ENCODE assay signal across 8 cellular contexts in genomic region chr3:49930241-49930690, GRCh38. TPM values are rescaled to one million over a fixed set of nuclear protein-coding genes. Genes with fewer than 3 reads are reported as not detected.
DNase-seq lines count a peak whose midpoint lies in the region; ATAC-seq, FAIRE-seq and TF ChIP-seq lines count a peak whose summit lies in the region.

No MANE protein-coding gene starts in this region.

- WGBS in IMR-90 (ENCODE audit: extremely low coverage in 2 of 2, insufficient read length in 1 of 2), 2 experiments, result 20% methylated on average over 1 of the region's 15 CpGs; no CpG with 5 or more reads in 1 of the 2 experiments

- CTCF ChIA-PET in IMR-90 (lab: Yijun Ruan, JAX), result interaction anchor here (0.5 to 0.8 kb wide), 2 partner anchors 9 to 29 kb away, joined by 3 to 9 read pairs; no protein-coding TSS in a partner anchor

- peak overlapping the region; percentile 77 for H3K27ac Mint-ChIP-seq in activated naive CD8-positive, alpha-beta T cell treated with anti-CD3 and anti-CD28 coated beads, Interleukin-2, amount 10 ng/mL, durations not matched to agents 7 days and 5 days
- peak overlapping the region; percentile 96 for H3K27ac Mint-ChIP-seq in stimulated activated naive CD8-positive, alpha-beta T cell treated with anti-CD3 and anti-CD28 coated beads, Interleukin-15, amount 100 ng/mL, for 72 hours

- H3K4ac ChIP-seq in IMR-90 (ENCODE audit: low read depth, low read length), result peak overlapping the region; percentile 94

- H2BK5ac ChIP-seq in IMR-90 (ENCODE audit: low read depth, low read length, poor library complexity, severe bottlenecking), result peak overlapping the region; percentile 51

- no peak for ATAC-seq in IMR-90 (ENCODE audit: low read depth)
- no peak for ATAC-seq in activated naive CD8-positive, alpha-beta T cell treated with anti-CD3 and anti-CD28 coated beads, Interleukin-2, amount 10 ng/mL, durations not matched to agents 7 days and 5 days (ENCODE audit: low read depth)
- ATAC-seq in stimulated activated naive CD8-positive, alpha-beta T cell treated with anti-CD3 and anti-CD28 coated beads, Interleukin-15, amount 100 ng/mL, for 72 hours, result no peak

- H3K56ac ChIP-seq in IMR-90 (ENCODE audit: extremely low read depth, insufficient read depth, low read length), result peak overlapping the region; percentile 80

- in situ Hi-C loops in IMR-90 (cut with MboI; ENCODE audit: low sequenced_read_pairs), result no loop called here

- TF ChIP-seq RAD21 in IMR-90 (IDR thresholded peaks at IDR 0.05; ENCODE audit: low read length), result no peak

- peaks cover 17% of the 10 kb centered on the region for H3K79me2 ChIP-seq in keratinocyte (ENCODE audit: control insufficient read depth, insufficient read depth, low read length)

- H2AK9ac ChIP-seq in IMR-90 (replicated peaks; ENCODE audit: low read depth, low read length, poor library complexity), result peak overlapping the region; percentile 83

- H3K4me1 ChIP-seq in IMR-90 (ENCODE audit: control insufficient read depth, insufficient read depth, low read length) (peaks cover 5% of the 10 kb centered on the region), keratinocyte (ENCODE audit: control insufficient read depth, extremely low read depth, insufficient read depth, low read length) (peaks cover 13% of the 10 kb centered on the region)

- BruUV-seq in IMR-90 (replicated peaks; lab: Mats Ljungman, UMichigan), result no TSS peak

- H4K91ac ChIP-seq in IMR-90 (ENCODE audit: insufficient read depth, low read depth, low read length), result peak overlapping the region; percentile 97

- peak overlapping the region; percentile 95 for H3K14ac ChIP-seq in IMR-90 (replicated peaks; ENCODE audit: low read depth, low read length)

- TF ChIP-seq CTCF in IMR-90 (conservative IDR thresholded peaks at IDR 0.05; ENCODE audit: low read depth, low read length) (no peak), keratinocyte (optimal IDR thresholded peaks at IDR 0.05 in 1 of 3, IDR thresholded peaks at IDR 0.05 in 1 of 3, conservative IDR thresholded peaks at IDR 0.05 in 1 of 3; ENCODE audit: extremely low read depth in 1 of 3, insufficient read depth in 2 of 3, low read length in 3 of 3) (no peak)

- peak overlapping the region; percentile 63; the same call in 1 of the 3 replicates for H2BK15ac ChIP-seq in IMR-90 (ENCODE audit: low read depth, low read length)

- peak overlapping the region; percentile 28; the same call in 1 of the 2 replicates for H3K4me3 ChIP-seq in IMR-90 (ENCODE audit: insufficient read depth, low read depth, low read length)
- peak overlapping the region; percentile 71 to 95 (median 91) for H3K4me3 ChIP-seq in keratinocyte (ENCODE audit: control insufficient read depth in 2 of 3, extremely low read depth in 1 of 3, insufficient read depth in 2 of 3, low read depth in 1 of 3, low read length in 3 of 3)

- H2AK5ac ChIP-seq in IMR-90 (ENCODE audit: low read depth, low read length), result peak overlapping the region; percentile 6

- DNase-seq in IMR-90 (no peak), keratinocyte (ENCODE audit: low read depth, low spot score) (no peak), NCI-H2107 treated with DMSO at 0.1 percent for 48 hours (lab: John Stamatoyannopoulos, UW; ENCODE audit: unreplicated experiment) (no peak), D341Med (ENCODE audit: low spot score) (no peak)
- DNase-seq in activated naive CD8-positive, alpha-beta T cell treated with anti-CD3 and anti-CD28 coated beads, Interleukin-2, amount 10 ng/mL, durations not matched to agents 7 days and 5 days, result no peak
- DNase-seq in stimulated activated naive CD8-positive, alpha-beta T cell treated with anti-CD3 and anti-CD28 coated beads, Interleukin-15, amount 100 ng/mL, for 72 hours, result no peak
- DNase-seq in effector CD8-positive, alpha-beta T cell (lab: John Stamatoyannopoulos, UW), result no peak
- no peak for DNase-seq in stimulated activated CD8-positive, alpha-beta memory T cell treated with anti-CD3 and anti-CD28 coated beads, Interleukin-4, amount 100 ng/mL, for 48 hours

- H4K20me1 ChIP-seq in IMR-90 (ENCODE audit: insufficient read depth, low read length), result no peaks in the 10 kb centered on the region
- no peaks in the 10 kb centered on the region for H4K20me1 ChIP-seq in keratinocyte (ENCODE audit: control insufficient read depth, extremely low read depth, insufficient read depth, low read length)

- no peak for TF ChIP-seq POLR2A in IMR-90 (IDR thresholded peaks at IDR 0.05; ENCODE audit: low read depth, low read length)

- H3K27ac ChIP-seq in IMR-90 (ENCODE audit: insufficient read depth, low read length), result peak overlapping the region; percentile 55
- H3K27ac ChIP-seq in keratinocyte (ENCODE audit: control insufficient read depth, insufficient read depth, low read length), result peak overlapping the region; percentile 37

- no peaks in the 10 kb centered on the region for H3K27me3 Mint-ChIP-seq in activated naive CD8-positive, alpha-beta T cell treated with anti-CD3 and anti-CD28 coated beads, Interleukin-2, amount 10 ng/mL, durations not matched to agents 7 days and 5 days
- H3K27me3 Mint-ChIP-seq in stimulated activated naive CD8-positive, alpha-beta T cell treated with anti-CD3 and anti-CD28 coated beads, Interleukin-15, amount 100 ng/mL, for 72 hours, result no peaks in the 10 kb centered on the region

- peak overlapping the region; percentile 77 for H3K4me2 ChIP-seq in IMR-90 (ENCODE audit: low read depth, low read length)
- H3K4me2 ChIP-seq in keratinocyte (ENCODE audit: control insufficient read depth, extremely low read depth, insufficient read depth, low read depth, low read length), result peak overlapping the region; percentile 66

- H3K4me3 Mint-ChIP-seq in activated naive CD8-positive, alpha-beta T cell treated with anti-CD3 and anti-CD28 coated beads, Interleukin-2, amount 10 ng/mL, durations not matched to agents 7 days and 5 days, result peak overlapping the region; percentile 89
- peak overlapping the region; percentile 82 to 90 for H3K4me3 Mint-ChIP-seq in stimulated activated naive CD8-positive, alpha-beta T cell treated with anti-CD3 and anti-CD28 coated beads, Interleukin-15, amount 100 ng/mL, for 72 hours

- no peaks in the 10 kb centered on the region for H3K9me3 ChIP-seq in IMR-90 (ENCODE audit: control insufficient read depth, insufficient read depth, low read length)
- H3K9me3 ChIP-seq in keratinocyte (ENCODE audit: control insufficient read depth, low read depth, low read length), result no peaks in the 10 kb centered on the region

- H3K79me1 ChIP-seq in IMR-90 (ENCODE audit: low read depth in 1 of 2, low read length in 2 of 2), result peaks cover 16 to 28% of the 10 kb centered on the region in 2 experiments

- H2BK20ac ChIP-seq in IMR-90 (ENCODE audit: low read depth, low read length), result peak overlapping the region; percentile 22; the same call in 1 of the 2 replicates

- H2BK120ac ChIP-seq in IMR-90 (ENCODE audit: low read depth, low read length), result peak overlapping the region; percentile 91

- peak overlapping the region; percentile 93 to 95 for H4K8ac ChIP-seq in IMR-90 (ENCODE audit: low read depth in 2 of 2, low read length in 2 of 2)

- no peaks in the 10 kb centered on the region for H3K36me3 ChIP-seq in IMR-90 (ENCODE audit: control insufficient read depth, insufficient read depth, low read length)
- peaks cover 0 to 4% of the 10 kb centered on the region in 2 experiments for H3K36me3 ChIP-seq in keratinocyte (ENCODE audit: control insufficient read depth in 2 of 2, extremely low read depth in 1 of 2, insufficient read depth in 2 of 2, low read length in 2 of 2)

- peak overlapping the region; percentile 100 for H2AFZ ChIP-seq in IMR-90 (replicated peaks; ENCODE audit: low read length, poor library complexity)
- peak overlapping the region; percentile 52 for H2AFZ ChIP-seq in keratinocyte (ENCODE audit: control insufficient read depth, low read length)

- H3K18ac ChIP-seq in IMR-90 (ENCODE audit: low read depth, low read length), result peak overlapping the region; percentile 65

- H3K9ac ChIP-seq in IMR-90 (ENCODE audit: low read depth, low read length) (peak overlapping the region; percentile 68), keratinocyte (ENCODE audit: control insufficient read depth, extremely low read depth, insufficient read depth, low read length) (peak overlapping the region; percentile 75)

- dilution Hi-C loops in IMR-90 (cut with HindIII; ENCODE audit: low sequenced_read_pairs, unreplicated experiment), result no loop called here
- dilution Hi-C loops in keratinocyte (cut with MboI; ENCODE audit: extremely low pct_ligation_motif_present, low sequenced_read_pairs), result no loop called here

- peaks cover 5% of the 10 kb centered on the region; the same call in 1 of the 2 replicates for H3K9me1 ChIP-seq in IMR-90 (ENCODE audit: insufficient read depth, low read length)
- H3K9me1 ChIP-seq in keratinocyte (ENCODE audit: control insufficient read depth, extremely low read depth, insufficient read depth, low read length), result peaks cover 3% of the 10 kb centered on the region

- H3K27me3 ChIP-seq in IMR-90 (ENCODE audit: control insufficient read depth, insufficient read depth, low read length) (no peaks in the 10 kb centered on the region), keratinocyte (ENCODE audit: control insufficient read depth, extremely low read depth, insufficient read depth, low read length) (no peaks in the 10 kb centered on the region)

- no peaks in the 10 kb centered on the region for H3K9me3 Mint-ChIP-seq in activated naive CD8-positive, alpha-beta T cell treated with anti-CD3 and anti-CD28 coated beads, Interleukin-2, amount 10 ng/mL, durations not matched to agents 7 days and 5 days
- H3K9me3 Mint-ChIP-seq in stimulated activated naive CD8-positive, alpha-beta T cell treated with anti-CD3 and anti-CD28 coated beads, Interleukin-15, amount 100 ng/mL, for 72 hours, result no peaks in the 10 kb centered on the region

- H3K23ac ChIP-seq in IMR-90 (ENCODE audit: low read depth, low read length), result peak overlapping the region; percentile 79; the same call in 1 of the 2 replicates

- H3K4me1 Mint-ChIP-seq in activated naive CD8-positive, alpha-beta T cell treated with anti-CD3 and anti-CD28 coated beads, Interleukin-2, amount 10 ng/mL, durations not matched to agents 7 days and 5 days, result peaks cover 25% of the 10 kb centered on the region
- H3K4me1 Mint-ChIP-seq in stimulated activated naive CD8-positive, alpha-beta T cell treated with anti-CD3 and anti-CD28 coated beads, Interleukin-15, amount 100 ng/mL, for 72 hours, result peaks cover 35% of the 10 kb centered on the region

- intact Hi-C loops in IMR-90 (cut with micrococcal nuclease), result no loop called here

- POLR2A ChIA-PET in IMR-90 (lab: Charles Lee; ENCODE audit: unreplicated experiment), result interaction anchor here (0.8 kb wide), 1 partner anchor 10 kb away, joined by 4 read pairs; the partner anchor contains the start of gene RBM6
- POLR2A ChIA-PET in activated naive CD8-positive, alpha-beta T cell treated with anti-CD3 and anti-CD28 coated beads, Interleukin-2, amount 10 ng/mL, durations not matched to agents 7 days and 5 days (lab: Charles Lee), result interaction anchor here (0.6 to 4.8 kb wide), 8 partner anchors 10 to 207 kb away, joined by 3 to 55 read pairs (median 4); partner anchors contain the start of genes GMPPB, INKA1, RBM6 and UBA7

- peak overlapping the region; percentile 96 for H4K5ac ChIP-seq in IMR-90 (ENCODE audit: low read depth, low read length)

- FAIRE-seq in keratinocyte (lab: Jason Lieb, UNC), result no peak

- H3K36me3 Mint-ChIP-seq in activated naive CD8-positive, alpha-beta T cell treated with anti-CD3 and anti-CD28 coated beads, Interleukin-2, amount 10 ng/mL, durations not matched to agents 7 days and 5 days, result peaks cover 1% of the 10 kb centered on the region

RNA-seq across cellular contexts. Expression of gene MON1A, which starts 0.7 kb away (rescaled TPM):
- total RNA-seq in IMR-90 (2012; rRNA removed), result 6.9 and 8.2 TPM in 2 replicates
- 13.5 and 18.1 TPM in 2 replicates for polyA plus RNA-seq in IMR-90 (2012; rRNA removed)
- polyA plus RNA-seq in IMR-90 (2012; cell fraction: cytosol; rRNA removed), result 10.1 and 19.6 TPM in 2 replicates
- 11.1 and 25.3 TPM in 2 replicates for polyA plus RNA-seq in IMR-90 (2012; cell fraction: nucleus; rRNA removed; ENCODE audit: low replicate concordance)
- total RNA-seq in activated naive CD8-positive, alpha-beta T cell treated with anti-CD3 and anti-CD28 coated beads, Interleukin-2, amount 10 ng/mL, durations not matched to agents 7 days and 5 days, result 10 to 100 TPM; 11.9 to 12.9 TPM
- polyA plus RNA-seq in keratinocyte, result 10.7 to 14.9 TPM (median 14.7 TPM) in 3 replicates
- polyA plus RNA-seq in keratinocyte (2011; ENCODE audit: low read depth), result 4.0 TPM
- 9.8 and 19.0 TPM in 2 replicates for polyA plus RNA-seq in keratinocyte (2011; cell fraction: cytosol; rRNA removed)
- 11.0 and 15.9 TPM in 2 replicates for polyA plus RNA-seq in keratinocyte (2011; cell fraction: nucleus; rRNA removed)
- polyA plus RNA-seq in keratinocyte (2012; ENCODE audit: low replicate concordance), result 8.3 and 14.7 TPM in 2 replicates
- 7.8 to 23.6 TPM (median 11.8 TPM) in 3 replicates for polyA minus RNA-seq in keratinocyte
- polyA minus RNA-seq in keratinocyte (2011; cell fraction: cytosol; rRNA and poly(A)+ RNA removed), result 28.8 TPM
- polyA minus RNA-seq in keratinocyte (2011; cell fraction: nucleus; rRNA and poly(A)+ RNA removed), result 7.1 TPM in 2 replicates

RNA-seq across cellular contexts. Expression of gene RBM6, which starts 9.7 kb away (rescaled TPM):
- 38.5 and 40.8 TPM in 2 replicates for total RNA-seq in IMR-90 (2012; rRNA removed)
- polyA plus RNA-seq in IMR-90 (2012; rRNA removed) (51.1 and 64.6 TPM in 2 replicates), keratinocyte (34.3 to 43.2 TPM (median 36.4 TPM) in 3 replicates)
- 9.1 and 24.1 TPM in 2 replicates for polyA plus RNA-seq in IMR-90 (2012; cell fraction: cytosol; rRNA removed)
- 37.5 and 273 TPM in 2 replicates for polyA plus RNA-seq in IMR-90 (2012; cell fraction: nucleus; rRNA removed; ENCODE audit: low replicate concordance)
- total RNA-seq in activated naive CD8-positive, alpha-beta T cell treated with anti-CD3 and anti-CD28 coated beads, Interleukin-2, amount 10 ng/mL, durations not matched to agents 7 days and 5 days, result 100 to 1,000 TPM; 147 TPM
- polyA plus RNA-seq in keratinocyte (2011; ENCODE audit: low read depth), result 73.6 TPM
- 20.5 and 27.8 TPM in 2 replicates for polyA plus RNA-seq in keratinocyte (2011; cell fraction: cytosol; rRNA removed)
- polyA plus RNA-seq in keratinocyte (2011; cell fraction: nucleus; rRNA removed), result 128 and 131 TPM in 2 replicates
- 33.0 and 37.4 TPM in 2 replicates for polyA plus RNA-seq in keratinocyte (2012; ENCODE audit: low replicate concordance)
- 16.3 to 42.3 TPM (median 16.9 TPM) in 3 replicates for polyA minus RNA-seq in keratinocyte
- 15.2 TPM for polyA minus RNA-seq in keratinocyte (2011; cell fraction: cytosol; rRNA and poly(A)+ RNA removed)
- 29.2 and 61.6 TPM in 2 replicates for polyA minus RNA-seq in keratinocyte (2011; cell fraction: nucleus; rRNA and poly(A)+ RNA removed)

RNA-seq across cellular contexts. Expression of gene MST1R, which starts 26.6 kb away (rescaled TPM):
- under 0.01 TPM in 1 of 2 replicates, not detected in the other for total RNA-seq in IMR-90 (2012; rRNA removed)
- polyA plus RNA-seq in IMR-90 (2012; rRNA removed) (0.10 and 0.14 TPM in 2 replicates), keratinocyte (106 to 161 TPM (median 110 TPM) in 3 replicates)
- 0.20 TPM in 1 of 2 replicates, not detected in the other for polyA plus RNA-seq in IMR-90 (2012; cell fraction: cytosol; rRNA removed)
- polyA plus RNA-seq in IMR-90 (2012; cell fraction: nucleus; rRNA removed; ENCODE audit: low replicate concordance), result 0.60 and 1.4 TPM in 2 replicates
- 1 to 10 TPM; 1.7 to 2.9 TPM for total RNA-seq in activated naive CD8-positive, alpha-beta T cell treated with anti-CD3 and anti-CD28 coated beads, Interleukin-2, amount 10 ng/mL, durations not matched to agents 7 days and 5 days
- polyA plus RNA-seq in keratinocyte (2011; ENCODE audit: low read depth), result 7.1 TPM
- polyA plus RNA-seq in keratinocyte (2011; cell fraction: cytosol; rRNA removed), result 24.6 and 29.8 TPM in 2 replicates
- polyA plus RNA-seq in keratinocyte (2011; cell fraction: nucleus; rRNA removed), result 430 and 542 TPM in 2 replicates
- polyA plus RNA-seq in keratinocyte (2012; ENCODE audit: low replicate concordance), result 61.6 and 90.8 TPM in 2 replicates
- 183 to 373 TPM (median 239 TPM) in 3 replicates for polyA minus RNA-seq in keratinocyte
- polyA minus RNA-seq in keratinocyte (2011; cell fraction: cytosol; rRNA and poly(A)+ RNA removed), result 68.5 TPM
- 226 and 227 TPM in 2 replicates for polyA minus RNA-seq in keratinocyte (2011; cell fraction: nucleus; rRNA and poly(A)+ RNA removed)
